In genomic region chr6:168999392-168999791, GRCh38 we compare ENCODE assay signal across 21 cellular contexts.
A peak's percentile ranks its signal among the peaks of the same experiment; 100 is the strongest.
DNase-seq lines count a peak whose midpoint lies in the region; ATAC-seq and TF ChIP-seq lines count a peak whose summit lies in the region.
"Had no signal": no experiment of that assay in that cellular context is flagged by ENCODE, and none has a peak within 500 bp of the region (broad histone marks: within the 10 kb centered on the region; RNA-seq: fewer than 3 reads in every experiment).

No MANE protein-coding gene starts in this region.

- H3K9me3 Mint-ChIP-seq in GM23338 = peaks cover 36% of the 10 kb centered on the region
- H3K9me3 Mint-ChIP-seq in activated CD4-positive, alpha-beta memory T cell treated with anti-CD3 and anti-CD28 coated beads, Interleukin-2, amount 10 ng/mL, durations not matched to agents 7 days and 5 days = no peaks in the 10 kb centered on the region
- H3K9me3 Mint-ChIP-seq: activated naive CD8-positive, alpha-beta T cell treated with anti-CD3 and anti-CD28 coated beads, Interleukin-2, amount 10 ng/mL, durations not matched to agents 7 days and 5 days; activated T-helper 17 cell treated with anti-CD3 and anti-CD28 coated beads, Interleukin-2, amount 50 U/mL, for 72 hours had no signal

- H3K27ac ChIP-seq in GM23338 (ENCODE audit: low read depth) = no peak overlapping the region
- H3K27ac ChIP-seq in SK-N-SH (ENCODE audit: low read depth in 2 of 2, low read length in 1 of 2) = no peak overlapping the region
- H3K27ac ChIP-seq in osteoblast (ENCODE audit: low read depth, low read length) = peak overlapping the region; percentile 64
- H3K27ac ChIP-seq: colonic mucosa, hepatocyte had no signal

- TF ChIP-seq EP300 in SK-N-SH (IDR thresholded peaks at IDR 0.05; ENCODE audit: borderline replicate concordance in 1 of 2, low read depth in 1 of 2, low read length in 1 of 2) = no peak

- 43% methylated on average over 13 of the region's 13 CpGs for WGBS in SK-N-SH (ENCODE audit: low lambda C conversion rate)

- POLR2A ChIA-PET in SK-N-SH (lab: Yijun Ruan, JAX) = interaction anchor here (0.6 kb wide), 1 partner anchor 479 kb away, joined by 3 read pairs; no protein-coding TSS in a partner anchor
- POLR2A ChIA-PET in activated CD4-positive, alpha-beta memory T cell treated with anti-CD3 and anti-CD28 coated beads, Interleukin-2, amount 10 ng/mL, durations not matched to agents 7 days and 5 days (lab: Charles Lee) = no interaction called here

- TF ChIP-seq RAD21 in SK-N-SH (IDR thresholded peaks at IDR 0.05; ENCODE audit: low read length) = no peak

- H3K4me3 ChIP-seq in GM23338 (no peak overlapping the region), NB4 (ENCODE audit: low read depth, low read length) (no peak overlapping the region), SK-N-SH (ENCODE audit: low read depth in 2 of 2, low read length in 1 of 2) (no peak overlapping the region), osteoblast (ENCODE audit: insufficient read depth, low read length) (peak overlapping the region; percentile 60)
- H3K4me3 ChIP-seq: colonic mucosa, hepatocyte had no signal

- H2AFZ ChIP-seq in GM23338 (peak overlapping the region; percentile 78), SK-N-SH (ENCODE audit: low read depth) (peak overlapping the region; percentile 90), osteoblast (ENCODE audit: low read length) (peak overlapping the region; percentile 67)
- H2AFZ ChIP-seq: hepatocyte had no signal

- H3K9me3 ChIP-seq in SK-N-SH (no peaks in the 10 kb centered on the region), osteoblast (ENCODE audit: low read depth, low read length) (no peaks in the 10 kb centered on the region)
- H3K9me3 ChIP-seq: Caco-2, colonic mucosa had no signal

- H3K9me2 ChIP-seq in GM23338 (ENCODE audit: insufficient read depth) (peaks cover 5% of the 10 kb centered on the region; the same call in 1 of the 2 replicates), SK-N-SH (no peaks in the 10 kb centered on the region)

- H3K27ac Mint-ChIP-seq in GM23338 = no peak overlapping the region
- H3K27ac Mint-ChIP-seq in activated CD4-positive, alpha-beta memory T cell treated with anti-CD3 and anti-CD28 coated beads, Interleukin-2, amount 10 ng/mL, durations not matched to agents 7 days and 5 days = no peak overlapping the region
- H3K27ac Mint-ChIP-seq: activated naive CD8-positive, alpha-beta T cell treated with anti-CD3 and anti-CD28 coated beads, Interleukin-2, amount 10 ng/mL, durations not matched to agents 7 days and 5 days; activated T-helper 17 cell treated with anti-CD3 and anti-CD28 coated beads, Interleukin-2, amount 50 U/mL, for 72 hours; B cell; stimulated activated memory B cell treated with anti-CD40 and anti-IgM and Interleukin-4, amounts not matched to agents 10 μg/mL and 1 μg/mL and 100 μg/mL, for 72 hours had no signal

- DNase-seq in GM23338 (ENCODE audit: low spot score) (no peak), NB4 (ENCODE audit: low read depth) (peak; percentile 85), SK-N-SH (no peak), osteoblast (ENCODE audit: insufficient read length, low spot score, missing footprints) (peak; percentile 93), T1000 (lab: John Stamatoyannopoulos, UW) (no peak)
- no peak for DNase-seq in activated CD4-positive, alpha-beta memory T cell treated with anti-CD3 and anti-CD28 coated beads, Interleukin-2, amount 10 ng/mL, durations not matched to agents 7 days and 5 days
- DNase-seq in activated CD4-positive, alpha-beta T cell treated with anti-CD3 and anti-CD28 coated beads for 4 hours = no peak
- DNase-seq: activated naive CD8-positive, alpha-beta T cell treated with anti-CD3 and anti-CD28 coated beads, Interleukin-2, amount 10 ng/mL, durations not matched to agents 7 days and 5 days; Caco-2; colonic mucosa; H7; NCI-H1048; NCI-H2029; NCI-H510A; occipital lobe; right cardiac atrium had no signal

- H3K4me2 ChIP-seq in GM23338 = no peak overlapping the region
- 0 out of 2 replicates have a peak overlapping the region, but pooled peaks have one; percentile 30 for H3K4me2 ChIP-seq in SK-N-SH
- H3K4me2 ChIP-seq in osteoblast (ENCODE audit: insufficient read depth, low read length) = peak overlapping the region; percentile 70
- H3K4me2 ChIP-seq: hepatocyte had no signal

- CTCF ChIA-PET in SK-N-SH (lab: Yijun Ruan, JAX) = no interaction called here
- CTCF ChIA-PET in activated CD4-positive, alpha-beta memory T cell treated with anti-CD3 and anti-CD28 coated beads, Interleukin-2, amount 10 ng/mL, durations not matched to agents 7 days and 5 days (lab: Charles Lee) = no interaction called here

- H3K27me3 Mint-ChIP-seq in GM23338 (ENCODE audit: insufficient read depth, low read depth, poor library complexity) = peaks cover 5% of the 10 kb centered on the region
- peaks cover 2% of the 10 kb centered on the region for H3K27me3 Mint-ChIP-seq in activated CD4-positive, alpha-beta memory T cell treated with anti-CD3 and anti-CD28 coated beads, Interleukin-2, amount 10 ng/mL, durations not matched to agents 7 days and 5 days
- H3K27me3 Mint-ChIP-seq: B cell; stimulated activated memory B cell treated with anti-CD40 and anti-IgM and Interleukin-4, amounts not matched to agents 10 μg/mL and 1 μg/mL and 100 μg/mL, for 72 hours had no signal

- H3K79me2 ChIP-seq in GM23338 (replicated peaks; ENCODE audit: insufficient read depth) (no peaks in the 10 kb centered on the region), SK-N-SH (ENCODE audit: insufficient read depth) (no peaks in the 10 kb centered on the region), osteoblast (ENCODE audit: insufficient read depth, low read length) (no peaks in the 10 kb centered on the region)
- H3K79me2 ChIP-seq: hepatocyte had no signal

- H3K36me3 ChIP-seq in GM23338 (ENCODE audit: insufficient read depth) (peaks cover 13% of the 10 kb centered on the region), SK-N-SH (replicated peaks in 1 of 2; ENCODE audit: control insufficient read depth in 1 of 2, insufficient read depth in 2 of 2, low read length in 1 of 2) (no peaks in the 10 kb centered on the region), osteoblast (ENCODE audit: insufficient read depth, low read length) (no peaks in the 10 kb centered on the region)
- H3K36me3 ChIP-seq: colonic mucosa had no signal

- H3K4me1 Mint-ChIP-seq in GM23338 = no peaks in the 10 kb centered on the region; the same call in 2 of the 3 replicates
- H3K4me1 Mint-ChIP-seq in activated CD4-positive, alpha-beta memory T cell treated with anti-CD3 and anti-CD28 coated beads, Interleukin-2, amount 10 ng/mL, durations not matched to agents 7 days and 5 days = no peaks in the 10 kb centered on the region
- H3K4me1 Mint-ChIP-seq: activated naive CD8-positive, alpha-beta T cell treated with anti-CD3 and anti-CD28 coated beads, Interleukin-2, amount 10 ng/mL, durations not matched to agents 7 days and 5 days; activated T-helper 17 cell treated with anti-CD3 and anti-CD28 coated beads, Interleukin-2, amount 50 U/mL, for 72 hours; B cell; stimulated activated memory B cell treated with anti-CD40 and anti-IgM and Interleukin-4, amounts not matched to agents 10 μg/mL and 1 μg/mL and 100 μg/mL, for 72 hours had no signal

- H3K27me3 ChIP-seq in GM23338 (ENCODE audit: insufficient read depth) (no peaks in the 10 kb centered on the region), SK-N-SH (ENCODE audit: insufficient read depth) (no peaks in the 10 kb centered on the region), osteoblast (ENCODE audit: insufficient read depth, low read length) (no peaks in the 10 kb centered on the region)
- H3K27me3 ChIP-seq: colonic mucosa, hepatocyte had no signal

- no peaks in the 10 kb centered on the region for H3F3A ChIP-seq in GM23338 (replicated peaks; ENCODE audit: low read depth)
- H3F3A ChIP-seq in SK-N-SH (replicated peaks; ENCODE audit: insufficient read depth) = no peaks in the 10 kb centered on the region

- H3K36me3 Mint-ChIP-seq in GM23338 (ENCODE audit: low read depth) = peaks cover 37% of the 10 kb centered on the region
- no peaks in the 10 kb centered on the region for H3K36me3 Mint-ChIP-seq in activated CD4-positive, alpha-beta memory T cell treated with anti-CD3 and anti-CD28 coated beads, Interleukin-2, amount 10 ng/mL, durations not matched to agents 7 days and 5 days (ENCODE audit: low read depth)
- H3K36me3 Mint-ChIP-seq: activated naive CD8-positive, alpha-beta T cell treated with anti-CD3 and anti-CD28 coated beads, Interleukin-2, amount 10 ng/mL, durations not matched to agents 7 days and 5 days; stimulated activated memory B cell treated with anti-CD40 and anti-IgM and Interleukin-4, amounts not matched to agents 10 μg/mL and 1 μg/mL and 100 μg/mL, for 72 hours had no signal

- no peak overlapping the region for H3K9ac ChIP-seq in SK-N-SH

- H3K4me1 ChIP-seq in GM23338 (ENCODE audit: insufficient read depth) = no peaks in the 10 kb centered on the region
- no peaks in the 10 kb centered on the region for H3K4me1 ChIP-seq in SK-N-SH (ENCODE audit: control insufficient read depth in 1 of 2, insufficient read depth in 2 of 2, low read depth in 1 of 2, low read length in 1 of 2)
- H3K4me1 ChIP-seq in osteoblast (ENCODE audit: insufficient read depth, low read length) = peaks cover 7% of the 10 kb centered on the region
- H3K4me1 ChIP-seq: Caco-2, colonic mucosa had no signal

- no peak for TF ChIP-seq POLR2A in NB4 (IDR thresholded peaks at IDR 0.05; ENCODE audit: extremely low read depth, insufficient read length)

- H3K4me3 Mint-ChIP-seq in GM23338 = no peak overlapping the region
- no peak overlapping the region for H3K4me3 Mint-ChIP-seq in activated CD4-positive, alpha-beta memory T cell treated with anti-CD3 and anti-CD28 coated beads, Interleukin-2, amount 10 ng/mL, durations not matched to agents 7 days and 5 days
- H3K4me3 Mint-ChIP-seq: activated naive CD8-positive, alpha-beta T cell treated with anti-CD3 and anti-CD28 coated beads, Interleukin-2, amount 10 ng/mL, durations not matched to agents 7 days and 5 days; activated T-helper 17 cell treated with anti-CD3 and anti-CD28 coated beads, Interleukin-2, amount 50 U/mL, for 72 hours; B cell; stimulated activated memory B cell treated with anti-CD40 and anti-IgM and Interleukin-4, amounts not matched to agents 10 μg/mL and 1 μg/mL and 100 μg/mL, for 72 hours had no signal

- no peaks in the 10 kb centered on the region for H4K20me1 ChIP-seq in GM23338 (replicated peaks; ENCODE audit: insufficient read depth)
- no peaks in the 10 kb centered on the region for H4K20me1 ChIP-seq in SK-N-SH (ENCODE audit: insufficient read depth)
- H4K20me1 ChIP-seq in osteoblast (ENCODE audit: insufficient read depth, low read length) = no peaks in the 10 kb centered on the region

- no peak for ATAC-seq in GM23338
- no peak for ATAC-seq in HG02885 (IDR thresholded peaks at IDR 0.05; ENCODE audit: poor library complexity, unreplicated experiment)
- ATAC-seq: activated T-helper 17 cell treated with anti-CD3 and anti-CD28 coated beads, Interleukin-2, amount 50 U/mL, for 72 hours; right cardiac atrium; stimulated activated memory B cell treated with anti-CD40 and anti-IgM and Interleukin-4, amounts not matched to agents 10 μg/mL and 1 μg/mL and 100 μg/mL, for 72 hours had no signal

- TF ChIP-seq CTCF in GM23338 (conservative IDR thresholded peaks at IDR 0.05; ENCODE audit: low read depth in 2 of 2) (no peak), NB4 (IDR thresholded peaks at IDR 0.05; ENCODE audit: low read depth, low read length) (no peak), SK-N-SH (IDR thresholded peaks at IDR 0.05) (no peak), osteoblast (IDR thresholded peaks at IDR 0.05; ENCODE audit: extremely low read depth, low read depth, low read length) (no peak)

Comparison
In these comparisons a context has a peak if more than half of its experiments do, and no peak if none do; other contexts are left out.
1. DNase-seq: peak in NB4 (single experiment) and osteoblast (single experiment); none in GM23338 (single experiment), SK-N-SH (single experiment), T1000 (single experiment), activated CD4-positive, alpha-beta memory T cell treated with anti-CD3 and anti-CD28 coated beads, Interleukin-2, amount 10 ng/mL, durations not matched to agents 7 days and 5 days (single experiment) and activated CD4-positive, alpha-beta T cell treated with anti-CD3 and anti-CD28 coated beads for 4 hours (0 of 2).
2. Peak in every context shown above with its lines, with median percentiles within 50 percentile points of each other: H2AFZ ChIP-seq.